ENCODE assay signal across 1 cellular context in the genomic region with DNA sequence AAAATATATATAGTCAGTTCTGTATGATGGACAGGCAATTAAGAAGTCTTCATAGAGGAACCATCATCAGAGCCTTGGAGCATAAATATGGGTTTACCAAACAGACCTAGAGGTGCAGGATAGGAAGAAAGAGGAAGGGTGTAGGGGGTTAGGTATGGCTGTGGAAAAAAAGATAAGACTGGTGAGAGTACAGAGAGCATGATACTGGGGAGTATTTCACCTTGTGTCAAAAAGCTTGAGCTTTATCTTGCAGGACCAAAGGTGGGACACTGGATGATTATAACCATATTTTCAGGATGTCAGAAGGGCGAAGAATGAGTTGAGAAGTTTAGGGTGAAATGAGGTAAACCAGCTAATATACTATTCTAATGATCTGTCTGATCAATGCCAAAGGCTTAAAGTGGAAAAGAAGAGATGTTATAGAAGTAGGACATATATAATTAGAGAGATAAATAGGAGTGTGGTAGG.
A peak's percentile ranks its signal among the peaks of the same experiment; 100 is the strongest.
TF ChIP-seq lines count a peak whose summit lies in the region.

No MANE protein-coding gene starts in this region.

TF ChIP-seq in K562, 482 proteins besides CTCF, POLR2A, EP300 and RAD21 (continued from another document and continues in another):
- TF ChIP-seq CBX8 (IDR thresholded peaks at IDR 0.05; ENCODE audit: borderline replicate concordance, extremely low read depth, low read depth, low read length, poor library complexity, severe bottlenecking): no peak
- TF ChIP-seq SRSF3 (IDR thresholded peaks at IDR 0.05; ENCODE audit: insufficient read depth, low read length): no peak
- TF ChIP-seq ZNF75A (CRISPR knock-in tag; IDR thresholded peaks at IDR 0.05): no peak
- TF ChIP-seq ZNF77 (CRISPR knock-in tag; IDR thresholded peaks at IDR 0.05): no peak
- peak; percentile 61; the same call in 1 of the 2 replicates for TF ChIP-seq GATAD2A (IDR thresholded peaks at IDR 0.05)
- peak; percentile 63 for TF ChIP-seq EP400 (IDR thresholded peaks at IDR 0.05)
- no peak for TF ChIP-seq HEY1 (CRISPR knock-in tag; IDR thresholded peaks at IDR 0.05; ENCODE audit: borderline replicate concordance)
- TF ChIP-seq RBM22 (IDR thresholded peaks at IDR 0.05; ENCODE audit: low read depth, low read length, poor library complexity, severe bottlenecking): no peak
- no peak for TF ChIP-seq ZNF134 (CRISPR knock-in tag; conservative IDR thresholded peaks at IDR 0.05)
- TF ChIP-seq XRCC4 (IDR thresholded peaks at IDR 0.05; ENCODE audit: extremely low read depth, insufficient read depth, insufficient read length): no peak
- no peak for TF ChIP-seq SP1 (CRISPR knock-in tag; IDR thresholded peaks at IDR 0.05)
- TF ChIP-seq HNRNPH1 (optimal IDR thresholded peaks at IDR 0.05; ENCODE audit: low read depth, low read length): no peak
- no peak; the same call in 1 of the 2 replicates for TF ChIP-seq PBX2 (CRISPR knock-in tag; IDR thresholded peaks at IDR 0.05; ENCODE audit: low read depth)
- TF ChIP-seq PBX2 (tag; conservative IDR thresholded peaks at IDR 0.05; ENCODE audit: low read depth): peak; percentile 81
- TF ChIP-seq, protein P1, sequence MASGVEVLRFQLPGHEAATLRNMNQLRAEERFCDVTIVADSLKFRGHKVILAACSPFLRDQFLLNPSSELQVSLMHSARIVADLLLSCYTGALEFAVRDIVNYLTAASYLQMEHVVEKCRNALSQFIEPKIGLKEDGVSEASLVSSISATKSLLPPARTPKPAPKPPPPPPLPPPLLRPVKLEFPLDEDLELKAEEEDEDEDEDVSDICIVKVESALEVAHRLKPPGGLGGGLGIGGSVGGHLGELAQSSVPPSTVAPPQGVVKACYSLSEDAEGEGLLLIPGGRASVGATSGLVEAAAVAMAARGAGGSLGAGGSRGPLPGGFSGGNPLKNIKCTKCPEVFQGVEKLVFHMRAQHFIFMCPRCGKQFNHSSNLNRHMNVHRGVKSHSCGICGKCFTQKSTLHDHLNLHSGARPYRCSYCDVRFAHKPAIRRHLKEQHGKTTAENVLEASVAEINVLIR (CRISPR knock-in tag; IDR thresholded peaks at IDR 0.05): no peak
- TF ChIP-seq, protein P2, sequence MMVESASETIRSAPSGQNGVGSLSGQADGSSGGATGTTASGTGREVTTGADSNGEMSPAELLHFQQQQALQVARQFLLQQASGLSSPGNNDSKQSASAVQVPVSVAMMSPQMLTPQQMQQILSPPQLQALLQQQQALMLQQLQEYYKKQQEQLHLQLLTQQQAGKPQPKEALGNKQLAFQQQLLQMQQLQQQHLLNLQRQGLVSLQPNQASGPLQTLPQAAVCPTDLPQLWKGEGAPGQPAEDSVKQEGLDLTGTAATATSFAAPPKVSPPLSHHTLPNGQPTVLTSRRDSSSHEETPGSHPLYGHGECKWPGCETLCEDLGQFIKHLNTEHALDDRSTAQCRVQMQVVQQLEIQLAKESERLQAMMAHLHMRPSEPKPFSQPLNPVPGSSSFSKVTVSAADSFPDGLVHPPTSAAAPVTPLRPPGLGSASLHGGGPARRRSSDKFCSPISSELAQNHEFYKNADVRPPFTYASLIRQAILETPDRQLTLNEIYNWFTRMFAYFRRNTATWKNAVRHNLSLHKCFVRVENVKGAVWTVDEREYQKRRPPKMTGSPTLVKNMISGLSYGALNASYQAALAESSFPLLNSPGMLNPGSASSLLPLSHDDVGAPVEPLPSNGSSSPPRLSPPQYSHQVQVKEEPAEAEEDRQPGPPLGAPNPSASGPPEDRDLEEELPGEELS (CRISPR knock-in tag; IDR thresholded peaks at IDR 0.05; ENCODE audit: borderline replicate concordance): no peak
- no peak for TF ChIP-seq SREBF1 (IDR thresholded peaks at IDR 0.05; ENCODE audit: borderline replicate concordance, low read depth, low read length)
- TF ChIP-seq SMARCB1 (IDR thresholded peaks at IDR 0.05; ENCODE audit: insufficient read length, low read depth): no peak
- no peak for TF ChIP-seq ZNF280A (IDR thresholded peaks at IDR 0.05; ENCODE audit: low read depth, partially characterized antibody)
- peak; percentile 72; the same call in 1 of the 2 replicates for TF ChIP-seq NBN (IDR thresholded peaks at IDR 0.05; ENCODE audit: low read depth)
- TF ChIP-seq ZZZ3 (IDR thresholded peaks at IDR 0.05): no peak
- TF ChIP-seq MLX (CRISPR knock-in tag; conservative IDR thresholded peaks at IDR 0.05): no peak
- TF ChIP-seq MGA (IDR thresholded peaks at IDR 0.05): peak; percentile 32
